Comparison of ENCODE assay signal across 19 cellular contexts in the genomic region with DNA sequence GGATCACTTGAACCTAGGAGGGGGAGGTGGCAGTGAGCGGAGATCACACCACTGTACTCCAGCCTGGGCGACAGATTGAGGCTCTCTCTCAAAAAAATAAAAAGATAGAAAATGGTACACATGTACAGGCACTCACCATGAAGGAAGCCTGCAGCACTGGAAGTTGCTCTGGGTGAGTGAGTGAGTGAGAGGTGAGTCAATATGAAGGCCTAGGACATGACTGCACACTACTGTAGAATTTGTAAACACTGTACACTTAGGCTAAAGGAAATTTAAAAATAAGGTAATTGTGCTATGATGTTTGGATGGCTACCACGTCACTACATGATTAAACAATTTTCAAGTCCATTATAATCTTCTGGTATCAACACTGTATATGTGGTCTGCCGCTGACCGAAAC.
DNase-seq lines count a peak whose midpoint lies in the region; ATAC-seq and TF ChIP-seq lines count a peak whose summit lies in the region.
"Had no signal": no experiment of that assay in that cellular context is flagged by ENCODE, and none has a peak within 500 bp of the region (broad histone marks: within the 10 kb centered on the region; RNA-seq: fewer than 3 reads in every experiment).

No MANE protein-coding gene starts in this region.

- peaks cover 17% of the 10 kb centered on the region for H3K36me3 Mint-ChIP-seq in HFFc6 (ENCODE audit: low read depth)

- H3K4me3 Mint-ChIP-seq in HFFc6: no peak overlapping the region
- H3K4me3 Mint-ChIP-seq: CD4-positive, alpha-beta T cell; IgD-negative memory B cell had no signal

- H3K9me3 ChIP-seq in RWPE2 (ENCODE audit: severe bottlenecking): no peaks in the 10 kb centered on the region
- H3K9me3 ChIP-seq: BE2C had no signal

- H3K27me3 ChIP-seq in RWPE2 (ENCODE audit: insufficient read depth, poor library complexity, severe bottlenecking): no peaks in the 10 kb centered on the region
- H3K27me3 ChIP-seq: BE2C had no signal

- peak; percentile 27 for DNase-seq in EH (ENCODE audit: low read depth)
- DNase-seq in HFFc6: peak; percentile 11
- DNase-seq in RWPE2 (ENCODE audit: low spot score): no peak
- DNase-seq in foreskin fibroblast: peak; percentile 34 to 54
- no peak for DNase-seq in stimulated activated CD4-positive, alpha-beta T cell treated with anti-CD3 and anti-CD28 coated beads, Interleukin-4, amount 100 ng/mL, for 1 hour
- DNase-seq in amniotic stem cell (lab: John Stamatoyannopoulos, UW): no peak
- no peak for DNase-seq in caudate nucleus (lab: John Stamatoyannopoulos, UW)
- DNase-seq: BE2C; CD4-positive, alpha-beta T cell; DMS153; Karpas-422; MM.1S; NCI-H1092; NCI-H1436 treated with DMSO at 0.1 percent for 48 hours; NCI-H2029 treated with DMSO at 0.1 percent for 48 hours; RPMI8226; SIG-M5 had no signal

- no peaks in the 10 kb centered on the region for H3K36me3 ChIP-seq in RWPE2 (ENCODE audit: low read depth)
- H3K36me3 ChIP-seq: BE2C had no signal

- TF ChIP-seq CTCF in HFFc6 (IDR thresholded peaks at IDR 0.05) (no peak), RWPE2 (IDR thresholded peaks at IDR 0.05; ENCODE audit: poor library complexity, severe bottlenecking) (no peak), foreskin fibroblast (IDR thresholded peaks at IDR 0.05; ENCODE audit: low read depth, low read length) (no peak)

- H3K4me1 Mint-ChIP-seq in HFFc6 (ENCODE audit: low read depth): peaks cover 28% of the 10 kb centered on the region

- ATAC-seq in RWPE2 (ENCODE audit: low read depth): 0 out of 3 replicates have a peak, but pooled peaks have one; percentile 31

- H3K9me3 Mint-ChIP-seq in HFFc6: peaks cover 14% of the 10 kb centered on the region

- H3K27ac ChIP-seq in RWPE2 (ENCODE audit: poor library complexity, severe bottlenecking) (no peak overlapping the region), caudate nucleus (ENCODE audit: low read depth, low read length) (no peak overlapping the region)
- H3K27ac ChIP-seq: HL-60 had no signal

- H3K27ac Mint-ChIP-seq in HFFc6: no peak overlapping the region
- H3K27ac Mint-ChIP-seq: CD4-positive, alpha-beta T cell; IgD-negative memory B cell had no signal

- no peak overlapping the region for H3K4me3 ChIP-seq in RWPE2 (ENCODE audit: severe bottlenecking)
- no peak overlapping the region for H3K4me3 ChIP-seq in foreskin fibroblast (ENCODE audit: low read depth in 1 of 2, low read length in 2 of 2)

- no peaks in the 10 kb centered on the region for H3K27me3 Mint-ChIP-seq in HFFc6 (ENCODE audit: insufficient read depth)
- H3K27me3 Mint-ChIP-seq: CD4-positive, alpha-beta T cell; IgD-negative memory B cell had no signal

- H3K4me1 ChIP-seq in RWPE2 (ENCODE audit: insufficient read depth, poor library complexity, severe bottlenecking): no peaks in the 10 kb centered on the region
- H3K4me1 ChIP-seq: BE2C had no signal

Comparison
In these comparisons a context has a peak if more than half of its experiments do, and no peak if none do; other contexts are left out.
1. DNase-seq: peak in EH (single experiment), HFFc6 (single experiment) and foreskin fibroblast (2 of 2); none in RWPE2 (single experiment), stimulated activated CD4-positive, alpha-beta T cell treated with anti-CD3 and anti-CD28 coated beads, Interleukin-4, amount 100 ng/mL, for 1 hour (single experiment), amniotic stem cell (single experiment) and caudate nucleus (0 of 61).